In genomic region chr1:37239225-37239740, GRCh38 we compare ENCODE assay signal across 19 cellular contexts.
DNase-seq lines count a peak whose midpoint lies in the region; ATAC-seq and TF ChIP-seq lines count a peak whose summit lies in the region.
"Had no signal": no experiment of that assay in that cellular context is flagged by ENCODE, and none has a peak within 500 bp of the region (broad histone marks: within the 10 kb centered on the region; RNA-seq: fewer than 3 reads in every experiment).

No MANE protein-coding gene starts in this region.

- peaks cover 26% of the 10 kb centered on the region for H3K4me1 Mint-ChIP-seq in nephron progenitor cell
- H3K4me1 Mint-ChIP-seq in naive thymus-derived CD4-positive, alpha-beta T cell = no peaks in the 10 kb centered on the region
- H3K4me1 Mint-ChIP-seq: CD4-positive, CD25-positive, alpha-beta regulatory T cell had no signal

- no peak overlapping the region for H3K27ac ChIP-seq in mesendoderm (ENCODE audit: low read depth, low read length)
- no peak overlapping the region for H3K27ac ChIP-seq in naive thymus-derived CD4-positive, alpha-beta T cell (ENCODE audit: low read depth, low read length)
- H3K27ac ChIP-seq: PC-9, SJSA1 had no signal

- H3K27ac Mint-ChIP-seq in nephron progenitor cell = no peak overlapping the region
- no peak overlapping the region for H3K27ac Mint-ChIP-seq in naive thymus-derived CD4-positive, alpha-beta T cell
- H3K27ac Mint-ChIP-seq: CD4-positive, CD25-positive, alpha-beta regulatory T cell; GM23338 had no signal

- H3K79me1 ChIP-seq in mesendoderm (ENCODE audit: low read length) = no peaks in the 10 kb centered on the region

- H3K9me3 Mint-ChIP-seq in nephron progenitor cell = no peaks in the 10 kb centered on the region
- H3K9me3 Mint-ChIP-seq in naive thymus-derived CD4-positive, alpha-beta T cell = peaks cover 0 to 7% (median 0%) of the 10 kb centered on the region in 11 donors
- H3K9me3 Mint-ChIP-seq: GM23338 had no signal

- no CpG with 5 or more reads among the region's 4 CpGs for WGBS in mesendoderm (ENCODE audit: extremely low coverage, insufficient coverage, low lambda C conversion rate)

- H2BK5ac ChIP-seq in mesendoderm (ENCODE audit: low read length) = no peak overlapping the region

- CTCF ChIA-PET in naive thymus-derived CD4-positive, alpha-beta T cell (lab: Charles Lee) = no interaction called here

- peaks cover 46% of the 10 kb centered on the region for H3K27me3 Mint-ChIP-seq in nephron progenitor cell (ENCODE audit: low read depth, poor library complexity)
- H3K27me3 Mint-ChIP-seq in naive thymus-derived CD4-positive, alpha-beta T cell = peaks cover 6 to 59% (median 21%) of the 10 kb centered on the region in 5 donors
- H3K27me3 Mint-ChIP-seq: CD4-positive, CD25-positive, alpha-beta regulatory T cell had no signal

- H4K5ac ChIP-seq in mesendoderm (ENCODE audit: low read length) = no peak overlapping the region

- no peak overlapping the region for H3K23ac ChIP-seq in mesendoderm (ENCODE audit: low read length)

- no peak overlapping the region for H3K4me3 Mint-ChIP-seq in nephron progenitor cell
- H3K4me3 Mint-ChIP-seq in naive thymus-derived CD4-positive, alpha-beta T cell = no peak overlapping the region
- H3K4me3 Mint-ChIP-seq: CD4-positive, CD25-positive, alpha-beta regulatory T cell; GM23338 had no signal

- peak; percentile 73 for DNase-seq in NCI-H82 (lab: John Stamatoyannopoulos, UW)
- DNase-seq in NCI-H82 treated with DMSO at 0.1 percent for 48 hours (lab: John Stamatoyannopoulos, UW; ENCODE audit: unreplicated experiment) = no peak
- DNase-seq in NCI-H146 (lab: John Stamatoyannopoulos, UW) = peak; percentile 52
- peak; percentile 75 for DNase-seq in NCI-H524 treated with DMSO at 0.1 percent for 48 hours (lab: John Stamatoyannopoulos, UW)
- DNase-seq in mesendoderm = no peak
- no peak for DNase-seq in nephron progenitor cell
- no peak for DNase-seq in G401 (ENCODE audit: low spot score)
- DNase-seq in naive thymus-derived CD4-positive, alpha-beta T cell = no peak
- DNase-seq: Calu3; CD4-positive, CD25-positive, alpha-beta regulatory T cell; DMS79; KBM-7; NCI-H187; NCI-H526; PC-9; T-helper 9 cell had no signal

- no peaks in the 10 kb centered on the region for H3K36me3 Mint-ChIP-seq in nephron progenitor cell (ENCODE audit: low read depth)
- no peaks in the 10 kb centered on the region for H3K36me3 Mint-ChIP-seq in naive thymus-derived CD4-positive, alpha-beta T cell
- H3K36me3 Mint-ChIP-seq: CD4-positive, CD25-positive, alpha-beta regulatory T cell had no signal

- H3K18ac ChIP-seq in mesendoderm (ENCODE audit: low read length) = no peak overlapping the region

- intact Hi-C loops in naive thymus-derived CD4-positive, alpha-beta T cell (cut with micrococcal nuclease) = no loop called here

- TF ChIP-seq CTCF in nephron progenitor cell (IDR thresholded peaks at IDR 0.05) = no peak

- no peak overlapping the region for H4K8ac ChIP-seq in mesendoderm (ENCODE audit: low read depth, low read length)

- no peaks in the 10 kb centered on the region for H3K79me2 ChIP-seq in mesendoderm (ENCODE audit: control insufficient read depth, insufficient read depth, low read length)

- H2BK15ac ChIP-seq in mesendoderm (replicated peaks; ENCODE audit: low read depth) = no peak overlapping the region

- H2BK120ac ChIP-seq in mesendoderm (ENCODE audit: low read depth, low read length) = no peak overlapping the region

- H3K4ac ChIP-seq in mesendoderm (ENCODE audit: low read depth, low read length) = no peak overlapping the region

- peaks cover 5% of the 10 kb centered on the region for H3K4me1 ChIP-seq in mesendoderm (ENCODE audit: control insufficient read depth, low read depth, low read length)
- no peaks in the 10 kb centered on the region for H3K4me1 ChIP-seq in naive thymus-derived CD4-positive, alpha-beta T cell (ENCODE audit: control insufficient read depth in 2 of 2, insufficient read depth in 2 of 2, low read length in 2 of 2)
- H3K4me1 ChIP-seq: SJSA1 had no signal

- H3K9ac ChIP-seq in mesendoderm (ENCODE audit: low read length) = no peak overlapping the region

- H2AK5ac ChIP-seq in mesendoderm (ENCODE audit: low read length) = no peak overlapping the region

- ATAC-seq in naive thymus-derived CD4-positive, alpha-beta T cell = no peak
- ATAC-seq: GM12878, GM23338 had no signal

- H3K4me2 ChIP-seq in mesendoderm (ENCODE audit: low read length) = no peak overlapping the region
- H3K4me2 ChIP-seq: GM23338, PC-9 had no signal

- no peaks in the 10 kb centered on the region for H3K27me3 ChIP-seq in mesendoderm (ENCODE audit: insufficient read depth, low read length, poor library complexity)
- no peaks in the 10 kb centered on the region for H3K27me3 ChIP-seq in naive thymus-derived CD4-positive, alpha-beta T cell (ENCODE audit: control insufficient read depth in 2 of 2, insufficient read depth in 2 of 2, low read length in 2 of 2)

- no peak overlapping the region for H3K4me3 ChIP-seq in mesendoderm (ENCODE audit: low read length)
- no peak overlapping the region for H3K4me3 ChIP-seq in naive thymus-derived CD4-positive, alpha-beta T cell (ENCODE audit: low read length)
- H3K4me3 ChIP-seq: GM12878, GM23338, PC-9, SJSA1 had no signal

- POLR2A ChIA-PET in naive thymus-derived CD4-positive, alpha-beta T cell (lab: Charles Lee) = no interaction called here

- H3K36me3 ChIP-seq in mesendoderm (ENCODE audit: control insufficient read depth, insufficient read depth, low read length) = no peaks in the 10 kb centered on the region
- H3K36me3 ChIP-seq in naive thymus-derived CD4-positive, alpha-beta T cell (ENCODE audit: control insufficient read depth in 2 of 3, insufficient read depth in 3 of 3, low read length in 3 of 3) = no peaks in the 10 kb centered on the region
- H3K36me3 ChIP-seq: SJSA1 had no signal

- in situ Hi-C loops in G401 (cut with HindIII; ENCODE audit: low sequenced_read_pairs) = no loop called here

- H3K9me3 ChIP-seq in naive thymus-derived CD4-positive, alpha-beta T cell (ENCODE audit: control insufficient read depth in 2 of 3, low read length in 3 of 3) = no peaks in the 10 kb centered on the region
- H3K9me3 ChIP-seq: SJSA1 had no signal

- peak overlapping the region; percentile 63 for H3K56ac ChIP-seq in mesendoderm (ENCODE audit: low read length)

Comparison
In these comparisons a context has a peak if more than half of its experiments do, and no peak if none do; other contexts are left out.
1. DNase-seq: peak in NCI-H82 (single experiment), NCI-H146 (single experiment) and NCI-H524 treated with DMSO at 0.1 percent for 48 hours (single experiment); none in NCI-H82 treated with DMSO at 0.1 percent for 48 hours (single experiment), mesendoderm (single experiment), nephron progenitor cell (single experiment), G401 (single experiment) and naive thymus-derived CD4-positive, alpha-beta T cell (0 of 9).